1 cellular context compared by ENCODE assay signal in genomic region chr10:69682955-69683474, GRCh38.
TF ChIP-seq lines count a peak whose summit lies in the region.

No MANE protein-coding gene starts in this region.

TF ChIP-seq in liver, 16 proteins besides CTCF, POLR2A, EP300 and RAD21 (continued from another document):
- TF ChIP-seq ZBTB33 (IDR thresholded peaks at IDR 0.05) (no peak), REST (IDR thresholded peaks at IDR 0.05) (no peak), JUND (IDR thresholded peaks at IDR 0.05) (no peak), HNF4G (IDR thresholded peaks at IDR 0.05) (no peak), FOXA1 (IDR thresholded peaks at IDR 0.05) (no peak), YY1 (IDR thresholded peaks at IDR 0.05) (no peak), FOXA2 (IDR thresholded peaks at IDR 0.05) (no peak), TAF1 (conservative IDR thresholded peaks at IDR 0.05) (no peak), HNF4A (conservative IDR thresholded peaks at IDR 0.05) (no peak), ATF3 (IDR thresholded peaks at IDR 0.05) (no peak), RXRA (IDR thresholded peaks at IDR 0.05) (no peak), EGR1 (IDR thresholded peaks at IDR 0.05; ENCODE audit: low read depth in 2 of 2) (no peak), MAX (IDR thresholded peaks at IDR 0.05) (no peak), GABPA (IDR thresholded peaks at IDR 0.05 in 1 of 2, conservative IDR thresholded peaks at IDR 0.05 in 1 of 2) (no peak), SP1 (IDR thresholded peaks at IDR 0.05) (no peak)
TF ChIP-seq in liver: peak in this region for 0.
